In genomic region chr10:29317423-29318021, GRCh38 we compare ENCODE assay signal across 1 cellular context.
TF ChIP-seq lines count a peak whose summit lies in the region.

No MANE protein-coding gene starts in this region.

TF ChIP-seq in GM23338, 12 proteins besides CTCF, POLR2A, EP300 and RAD21 (continued from another document):
- TF ChIP-seq REST (IDR thresholded peaks at IDR 0.05; ENCODE audit: unreplicated experiment) (no peak), CREB1 (CRISPR knock-in tag; IDR thresholded peaks at IDR 0.05; ENCODE audit: low read depth) (no peak), ETS1 (IDR thresholded peaks at IDR 0.05) (no peak), ZNF462 (CRISPR knock-in tag; IDR thresholded peaks at IDR 0.05) (no peak), NANOG (IDR thresholded peaks at IDR 0.05; ENCODE audit: borderline replicate concordance) (no peak)
